19 cellular contexts compared by ENCODE assay signal in genomic region chr20:48689388-48689787, GRCh38.
A peak's percentile ranks its signal among the peaks of the same experiment; 100 is the strongest.
DNase-seq lines count a peak whose midpoint lies in the region; ATAC-seq and TF ChIP-seq lines count a peak whose summit lies in the region.
"Had no signal": no experiment of that assay in that cellular context is flagged by ENCODE, and none has a peak within 500 bp of the region (broad histone marks: within the 10 kb centered on the region; RNA-seq: fewer than 3 reads in every experiment).

No MANE protein-coding gene starts in this region.

- H3K4me3 ChIP-seq in CD8-positive, alpha-beta memory T cell (ENCODE audit: low read length) = no peak overlapping the region
- no peak overlapping the region for H3K4me3 ChIP-seq in OCI-LY7 (ENCODE audit: low read depth, low read length, poor library complexity, severe bottlenecking)
- no peak overlapping the region for H3K4me3 ChIP-seq in lower leg skin (ENCODE audit: low read depth, poor library complexity, severe bottlenecking)
- H3K4me3 ChIP-seq: BLaER1 treated with 17β-estradiol and CSF1 and Interleukin-3, amounts not matched to agents 10 nM and 100 nM had no signal

- H3K36me3 ChIP-seq in CD8-positive, alpha-beta memory T cell (ENCODE audit: insufficient read depth, low read length) = peaks cover 26% of the 10 kb centered on the region
- H3K36me3 ChIP-seq in OCI-LY7 (ENCODE audit: insufficient read depth, low read length) = peaks cover 6% of the 10 kb centered on the region; the same call in 1 of the 2 replicates

- intact Hi-C loops in OCI-LY7 (cut with micrococcal nuclease; ENCODE audit: unreplicated experiment) = no loop called here
- intact Hi-C loops in lower leg skin (cut with DNase I; ENCODE audit: low total_unique reads) = no loop called here

- peaks cover 19% of the 10 kb centered on the region for H3K4me1 ChIP-seq in CD8-positive, alpha-beta memory T cell (ENCODE audit: insufficient read depth, low read length)
- H3K4me1 ChIP-seq in OCI-LY7 (ENCODE audit: insufficient read depth, low read length, poor library complexity, severe bottlenecking) = no peaks in the 10 kb centered on the region

- POLR2A ChIA-PET in CD8-positive, alpha-beta memory T cell (lab: Charles Lee) = no interaction called here
- POLR2A ChIA-PET in OCI-LY7 (lab: Charles Lee) = no interaction called here

- H3K4me1 Mint-ChIP-seq in T-helper 1 cell treated with Interleukin-12 subunit alpha and Interleukin-12 subunit beta and Interleukin-4 antibody, amounts not matched to agents 30 μg/mL and 1 μg/mL, for 36 hours (ENCODE audit: low read depth) = peaks cover 14% of the 10 kb centered on the region
- H3K4me1 Mint-ChIP-seq in CD8-positive, alpha-beta memory T cell = peaks cover 50 to 56% (median 53%) of the 10 kb centered on the region in 3 donors
- H3K4me1 Mint-ChIP-seq in central memory CD8-positive, alpha-beta T cell = peaks cover 64% of the 10 kb centered on the region
- H3K4me1 Mint-ChIP-seq in natural killer cell treated with Interleukin-12 subunit alpha and Interleukin-12 subunit beta and Interleukin-15 and Interleukin-18, amount 100 ng/mL, for 72 hours (ENCODE audit: low read depth in 2 of 2) = peaks cover 66 to 71% of the 10 kb centered on the region in 2 donors

- H3K9me3 ChIP-seq in CD8-positive, alpha-beta memory T cell (ENCODE audit: low read length) = no peaks in the 10 kb centered on the region
- no peaks in the 10 kb centered on the region for H3K9me3 ChIP-seq in OCI-LY7 (ENCODE audit: low read length)
- H3K9me3 ChIP-seq: BLaER1 treated with 17β-estradiol and CSF1 and Interleukin-3, amounts not matched to agents 10 nM and 100 nM had no signal

- no peaks in the 10 kb centered on the region for H3K9me2 ChIP-seq in OCI-LY7 (ENCODE audit: insufficient read depth, low read length)

- no peak for TF ChIP-seq POLR2A in lower leg skin (IDR thresholded peaks at IDR 0.05)

- CTCF ChIA-PET in CD8-positive, alpha-beta memory T cell (lab: Charles Lee) = no interaction called here
- CTCF ChIA-PET in OCI-LY7 (lab: Charles Lee; ENCODE audit: unreplicated experiment) = no interaction called here

- H3K27ac Mint-ChIP-seq in T-helper 1 cell treated with Interleukin-12 subunit alpha and Interleukin-12 subunit beta and Interleukin-4 antibody, amounts not matched to agents 30 μg/mL and 1 μg/mL, for 36 hours = peak overlapping the region; percentile 21
- H3K27ac Mint-ChIP-seq in CD8-positive, alpha-beta memory T cell = peak overlapping the region; percentile 31 to 89 (median 73)
- H3K27ac Mint-ChIP-seq in central memory CD8-positive, alpha-beta T cell (ENCODE audit: low read depth) = peak overlapping the region; percentile 67
- H3K27ac Mint-ChIP-seq in natural killer cell treated with Interleukin-12 subunit alpha and Interleukin-12 subunit beta and Interleukin-15 and Interleukin-18, amount 100 ng/mL, for 72 hours = peak overlapping the region; percentile 71 to 92
- H3K27ac Mint-ChIP-seq: H9 had no signal

- ATAC-seq in central memory CD8-positive, alpha-beta T cell (replicated peaks; ENCODE audit: extremely low read depth, poor library complexity, severe bottlenecking) = peak; percentile 53
- peak; percentile 79 to 86 for ATAC-seq in natural killer cell treated with Interleukin-12 subunit alpha and Interleukin-12 subunit beta and Interleukin-15 and Interleukin-18, amount 100 ng/mL, for 72 hours

- BruUV-seq in OCI-LY7 (replicated peaks; lab: Mats Ljungman, UMichigan) = no TSS peak

- TF ChIP-seq CTCF in OCI-LY7 (conservative IDR thresholded peaks at IDR 0.05; ENCODE audit: low read length) = no peak
- TF ChIP-seq CTCF in lower leg skin (IDR thresholded peaks at IDR 0.05) = no peak

- DNase-seq in T-helper 1 cell (no peak), OCI-LY7 (ENCODE audit: low spot score) (no peak), lower leg skin (ENCODE audit: low spot score in 2 of 2) (no peak), UCSD-AML1 (lab: John Stamatoyannopoulos, UW; ENCODE audit: unreplicated experiment) (no peak)
- peak in 1 of 5 donors; percentile 33 for DNase-seq in CD8-positive, alpha-beta memory T cell
- DNase-seq in central memory CD8-positive, alpha-beta T cell (ENCODE audit: low spot score in 2 of 2) = peak in 1 of 2 donors; percentile 12
- peak; percentile 84 for DNase-seq in natural killer cell treated with Interleukin-12 subunit alpha and Interleukin-12 subunit beta and Interleukin-15 and Interleukin-18, amount 100 ng/mL, for 72 hours (ENCODE audit: low spot score)
- DNase-seq: 8988T, COR-L47, DMS153, EL, H9, IMR-90, NCI-H1417 treated with DMSO at 0.1 percent for 48 hours, NCI-H2081, NCI-H524 had no signal

- no peaks in the 10 kb centered on the region for H3K9me3 Mint-ChIP-seq in T-helper 1 cell treated with Interleukin-12 subunit alpha and Interleukin-12 subunit beta and Interleukin-4 antibody, amounts not matched to agents 30 μg/mL and 1 μg/mL, for 36 hours
- no peaks in the 10 kb centered on the region for H3K9me3 Mint-ChIP-seq in CD8-positive, alpha-beta memory T cell
- no peaks in the 10 kb centered on the region for H3K9me3 Mint-ChIP-seq in central memory CD8-positive, alpha-beta T cell
- H3K9me3 Mint-ChIP-seq in natural killer cell treated with Interleukin-12 subunit alpha and Interleukin-12 subunit beta and Interleukin-15 and Interleukin-18, amount 100 ng/mL, for 72 hours = no peaks in the 10 kb centered on the region
- H3K9me3 Mint-ChIP-seq: H9 had no signal

- no peaks in the 10 kb centered on the region for H3K27me3 ChIP-seq in CD8-positive, alpha-beta memory T cell (ENCODE audit: insufficient read depth, low read length, poor library complexity, severe bottlenecking)
- H3K27me3 ChIP-seq: BLaER1 treated with 17β-estradiol and CSF1 and Interleukin-3, amounts not matched to agents 10 nM and 100 nM had no signal

- no peaks in the 10 kb centered on the region for H3K79me2 ChIP-seq in OCI-LY7 (ENCODE audit: insufficient read depth, low read depth, low read length)

- H3K27me3 Mint-ChIP-seq in T-helper 1 cell treated with Interleukin-12 subunit alpha and Interleukin-12 subunit beta and Interleukin-4 antibody, amounts not matched to agents 30 μg/mL and 1 μg/mL, for 36 hours (ENCODE audit: low read depth) = no peaks in the 10 kb centered on the region
- peaks cover 0 to 13% of the 10 kb centered on the region in 2 donors for H3K27me3 Mint-ChIP-seq in CD8-positive, alpha-beta memory T cell
- no peaks in the 10 kb centered on the region for H3K27me3 Mint-ChIP-seq in central memory CD8-positive, alpha-beta T cell
- H3K27me3 Mint-ChIP-seq in natural killer cell treated with Interleukin-12 subunit alpha and Interleukin-12 subunit beta and Interleukin-15 and Interleukin-18, amount 100 ng/mL, for 72 hours = no peaks in the 10 kb centered on the region

- no peak overlapping the region for H3K4me2 ChIP-seq in OCI-LY7 (ENCODE audit: low read length)
- H3K4me2 ChIP-seq: BLaER1 treated with 17β-estradiol and CSF1 and Interleukin-3, amounts not matched to agents 10 nM and 100 nM had no signal

- no peaks in the 10 kb centered on the region for H4K20me1 ChIP-seq in OCI-LY7 (ENCODE audit: insufficient read depth, low read length)

- H3K4me3 Mint-ChIP-seq in T-helper 1 cell treated with Interleukin-12 subunit alpha and Interleukin-12 subunit beta and Interleukin-4 antibody, amounts not matched to agents 30 μg/mL and 1 μg/mL, for 36 hours = no peak overlapping the region
- peak overlapping the region in 5 of 7 donors; percentile 24 to 87 (median 33) for H3K4me3 Mint-ChIP-seq in CD8-positive, alpha-beta memory T cell
- H3K4me3 Mint-ChIP-seq in central memory CD8-positive, alpha-beta T cell = peak overlapping the region; percentile 33
- peak overlapping the region; percentile 89 for H3K4me3 Mint-ChIP-seq in natural killer cell treated with Interleukin-12 subunit alpha and Interleukin-12 subunit beta and Interleukin-15 and Interleukin-18, amount 100 ng/mL, for 72 hours
- H3K4me3 Mint-ChIP-seq: H9 had no signal

- peaks cover 52% of the 10 kb centered on the region for H3K36me3 Mint-ChIP-seq in T-helper 1 cell treated with Interleukin-12 subunit alpha and Interleukin-12 subunit beta and Interleukin-4 antibody, amounts not matched to agents 30 μg/mL and 1 μg/mL, for 36 hours (ENCODE audit: low read depth)
- peaks cover 0 to 92% (median 22%) of the 10 kb centered on the region in 3 donors for H3K36me3 Mint-ChIP-seq in CD8-positive, alpha-beta memory T cell
- H3K36me3 Mint-ChIP-seq in central memory CD8-positive, alpha-beta T cell (ENCODE audit: insufficient read depth) = peaks cover 50% of the 10 kb centered on the region
- H3K36me3 Mint-ChIP-seq in natural killer cell treated with Interleukin-12 subunit alpha and Interleukin-12 subunit beta and Interleukin-15 and Interleukin-18, amount 100 ng/mL, for 72 hours = peaks cover 22% of the 10 kb centered on the region

- WGBS in lower leg skin, 2 donors = 80 to 85% methylated on average over 8 of the region's 8 CpGs

- no peak overlapping the region for H2AFZ ChIP-seq in OCI-LY7 (ENCODE audit: low read length)

- no peak overlapping the region for H3K27ac ChIP-seq in CD8-positive, alpha-beta memory T cell (ENCODE audit: low read depth, low read length)
- H3K27ac ChIP-seq in OCI-LY7 (ENCODE audit: low read depth, low read length, poor library complexity, severe bottlenecking) = no peak overlapping the region
- H3K27ac ChIP-seq: BLaER1 treated with 17β-estradiol and CSF1 and Interleukin-3, amounts not matched to agents 10 nM and 100 nM; RWPE1 had no signal

Comparison
In these comparisons a context has a peak if more than half of its experiments do, and no peak if none do; other contexts are left out.
1. H3K27ac Mint-ChIP-seq: peak in every context shown above with its lines; median percentile 82 in natural killer cell treated with Interleukin-12 subunit alpha and Interleukin-12 subunit beta and Interleukin-15 and Interleukin-18, amount 100 ng/mL, for 72 hours; 73 in CD8-positive, alpha-beta memory T cell; 67 in central memory CD8-positive, alpha-beta T cell; 21 in T-helper 1 cell treated with Interleukin-12 subunit alpha and Interleukin-12 subunit beta and Interleukin-4 antibody, amounts not matched to agents 30 μg/mL and 1 μg/mL, for 36 hours.